In genomic region chr5:125338804-125339203, GRCh38 we compare ENCODE assay signal across 19 cellular contexts.
A peak's percentile ranks its signal among the peaks of the same experiment; 100 is the strongest.
DNase-seq lines count a peak whose midpoint lies in the region; ATAC-seq and TF ChIP-seq lines count a peak whose summit lies in the region.
"Had no signal": no experiment of that assay in that cellular context is flagged by ENCODE, and none has a peak within 500 bp of the region (broad histone marks: within the 10 kb centered on the region; RNA-seq: fewer than 3 reads in every experiment).

No MANE protein-coding gene starts in this region.

- H4K12ac ChIP-seq in trophoblast cell (ENCODE audit: low read depth, low read length) = no peak overlapping the region

- intact Hi-C loops in sigmoid colon (cut with DNase I) = no loop called here

- H3K4me1 ChIP-seq in DOHH2 (ENCODE audit: control insufficient read depth, low read length) (peaks cover 15% of the 10 kb centered on the region), trophoblast cell (ENCODE audit: control insufficient read depth in 1 of 2, insufficient read depth in 2 of 2, low read length in 2 of 2) (peaks cover 0 to 2% of the 10 kb centered on the region in 2 experiments), sigmoid colon (peaks cover 0 to 10% (median 5%) of the 10 kb centered on the region in 4 donors)
- H3K4me1 ChIP-seq: SJSA1 had no signal

- H3K36me3 ChIP-seq in DOHH2 (ENCODE audit: control insufficient read depth, low read length) = no peaks in the 10 kb centered on the region
- no peaks in the 10 kb centered on the region for H3K36me3 ChIP-seq in trophoblast cell (ENCODE audit: control insufficient read depth in 1 of 2, insufficient read depth in 2 of 2, low read length in 2 of 2)
- H3K36me3 ChIP-seq in sigmoid colon = no peaks in the 10 kb centered on the region
- H3K36me3 ChIP-seq: BLaER1 treated with 17β-estradiol and CSF1 and Interleukin-3, amounts not matched to agents 10 nM and 100 nM; SJSA1 had no signal

- H3K23ac ChIP-seq in trophoblast cell (ENCODE audit: low read length) = no peak overlapping the region

- no peak overlapping the region for H2BK5ac ChIP-seq in trophoblast cell (ENCODE audit: low read depth, low read length, poor library complexity)

- no peak for TF ChIP-seq EP300 in sigmoid colon (IDR thresholded peaks at IDR 0.05)

- no peak overlapping the region for H3K14ac ChIP-seq in trophoblast cell (ENCODE audit: low read length)

- H3K4ac ChIP-seq in trophoblast cell (ENCODE audit: low read depth, low read length) = no peak overlapping the region

- ATAC-seq in SK-N-SH treated with all-trans-retinoic acid at 6 μM for 48 hours = peak; percentile 30; the same call in 1 of the 3 replicates
- no peak for ATAC-seq in GM19452 (IDR thresholded peaks at IDR 0.05; ENCODE audit: unreplicated experiment)
- ATAC-seq: Right ventricle myocardium inferior had no signal

- H3K27ac ChIP-seq in DOHH2 (ENCODE audit: low read depth, low read length) = no peak overlapping the region
- H3K27ac ChIP-seq in trophoblast cell (ENCODE audit: low read depth, low read length) = no peak overlapping the region
- no peak overlapping the region for H3K27ac ChIP-seq in sigmoid colon
- H3K27ac ChIP-seq: BLaER1 treated with 17β-estradiol and CSF1 and Interleukin-3, amounts not matched to agents 10 nM and 100 nM; SJSA1 had no signal

- no peaks in the 10 kb centered on the region for H3K9me3 ChIP-seq in DOHH2 (ENCODE audit: control insufficient read depth, insufficient read depth, low read length)
- no peaks in the 10 kb centered on the region for H3K9me3 ChIP-seq in trophoblast cell (ENCODE audit: insufficient read depth, low read depth, low read length)
- H3K9me3 ChIP-seq in sigmoid colon = no peaks in the 10 kb centered on the region
- H3K9me3 ChIP-seq: SJSA1 had no signal

- DNase-seq in M059J (ENCODE audit: low read depth) (peak; percentile 26), iris pigment epithelial cell (ENCODE audit: low read depth) (peak; percentile 14), ecto neural progenitor cell (ENCODE audit: low spot score) (no peak), trophoblast cell (no peak), sigmoid colon (no peak)
- DNase-seq: 8988T; CD4-positive, alpha-beta memory T cell; DMS153; NCI-H1105; NCI-H146; NCI-H2029; NCI-H2227 treated with DMSO at 0.1 percent for 48 hours; NCI-H510A treated with DMSO at 0.1 percent for 48 hours had no signal

- H3K27me3 ChIP-seq in DOHH2 (ENCODE audit: control insufficient read depth, low read length) (0 out of 2 replicates have a peak, but pooled peaks cover 2% of the 10 kb centered on the region), trophoblast cell (ENCODE audit: insufficient read depth, low read length) (no peaks in the 10 kb centered on the region), sigmoid colon (no peaks in the 10 kb centered on the region)
- H3K27me3 ChIP-seq: BLaER1 treated with 17β-estradiol and CSF1 and Interleukin-3, amounts not matched to agents 10 nM and 100 nM; SJSA1 had no signal

- no peaks in the 10 kb centered on the region for H3F3A ChIP-seq in DOHH2 (ENCODE audit: control insufficient read depth, insufficient read depth)

- no peak for TF ChIP-seq CTCF in DOHH2 (IDR thresholded peaks at IDR 0.05; ENCODE audit: low read depth, low read length, poor library complexity, severe bottlenecking)
- TF ChIP-seq CTCF in sigmoid colon (IDR thresholded peaks at IDR 0.05) = no peak

- H2BK12ac ChIP-seq in trophoblast cell (ENCODE audit: low read length) = no peak overlapping the region

- H4K91ac ChIP-seq in trophoblast cell (ENCODE audit: low read depth, low read length) = no peak overlapping the region

- no peak overlapping the region for H3K18ac ChIP-seq in trophoblast cell (ENCODE audit: low read length)

- no peak overlapping the region for H2AK5ac ChIP-seq in trophoblast cell (ENCODE audit: low read length)

- WGBS in trophoblast cell (ENCODE audit: extremely low coverage, insufficient coverage, insufficient read length) = no CpG with 5 or more reads among the region's 1 CpG
- 79 to 94% methylated on average over 1 of the region's 1 CpG for WGBS in sigmoid colon, 2 donors

- no peaks in the 10 kb centered on the region for H3K79me1 ChIP-seq in trophoblast cell (ENCODE audit: low read length)

- H3K79me2 ChIP-seq in DOHH2 (ENCODE audit: control insufficient read depth, low read length) (no peaks in the 10 kb centered on the region), trophoblast cell (ENCODE audit: control insufficient read depth, insufficient read depth, low read length, poor library complexity) (no peaks in the 10 kb centered on the region)

- H3K9ac ChIP-seq in trophoblast cell (ENCODE audit: low read length) = no peak overlapping the region
- H3K9ac ChIP-seq: BLaER1 treated with 17β-estradiol and CSF1 and Interleukin-3, amounts not matched to agents 10 nM and 100 nM had no signal

- H3K9me2 ChIP-seq in DOHH2 (replicated peaks; ENCODE audit: control insufficient read depth, low read length) = no peaks in the 10 kb centered on the region

- H3K4me2 ChIP-seq in DOHH2 (ENCODE audit: low read length) (peak overlapping the region; percentile 33), trophoblast cell (ENCODE audit: low read length) (no peak overlapping the region)

- no peaks in the 10 kb centered on the region for H4K20me1 ChIP-seq in DOHH2 (ENCODE audit: control insufficient read depth, insufficient read depth, low read depth, low read length)
- H4K20me1 ChIP-seq: BLaER1 treated with 17β-estradiol and CSF1 and Interleukin-3, amounts not matched to agents 10 nM and 100 nM had no signal

- peak overlapping the region; percentile 9; the same call in 1 of the 2 replicates for H3K4me3 ChIP-seq in DOHH2 (ENCODE audit: low read length)
- no peak overlapping the region for H3K4me3 ChIP-seq in trophoblast cell (ENCODE audit: low read depth, low read length)
- no peak overlapping the region for H3K4me3 ChIP-seq in sigmoid colon
- H3K4me3 ChIP-seq: BLaER1 treated with 17β-estradiol and CSF1 and Interleukin-3, amounts not matched to agents 10 nM and 100 nM; SJSA1 had no signal

- no peak overlapping the region for H2BK120ac ChIP-seq in trophoblast cell (ENCODE audit: insufficient read depth, low read length, poor library complexity)

- no peak overlapping the region for H4K8ac ChIP-seq in trophoblast cell (ENCODE audit: low read depth, low read length)

- no peak overlapping the region for H2AFZ ChIP-seq in trophoblast cell (ENCODE audit: insufficient read depth, low read length, poor library complexity)

- TF ChIP-seq POLR2A in sigmoid colon (IDR thresholded peaks at IDR 0.05) = no peak

TF ChIP-seq in SK-N-SH treated with all-trans-retinoic acid at 6 μM for 48 hours, 23 proteins besides CTCF, POLR2A, EP300 and RAD21 (continues in another document):
- no peak for TF ChIP-seq SNAI2 (CRISPR knock-in tag; IDR thresholded peaks at IDR 0.05)
- TF ChIP-seq TCF4 (CRISPR knock-in tag; IDR thresholded peaks at IDR 0.05; ENCODE audit: borderline replicate concordance) = no peak
- no peak for TF ChIP-seq BACH2 (CRISPR knock-in tag; IDR thresholded peaks at IDR 0.05; ENCODE audit: borderline replicate concordance)
- no peak for TF ChIP-seq ISL1 (CRISPR knock-in tag; IDR thresholded peaks at IDR 0.05)
- TF ChIP-seq TOX (CRISPR knock-in tag; IDR thresholded peaks at IDR 0.05; ENCODE audit: borderline replicate concordance) = no peak
- TF ChIP-seq ZFP30 (CRISPR knock-in tag; IDR thresholded peaks at IDR 0.05) = no peak
- TF ChIP-seq RARB (CRISPR knock-in tag; IDR thresholded peaks at IDR 0.05) = no peak
- TF ChIP-seq PPARA (CRISPR knock-in tag; IDR thresholded peaks at IDR 0.05; ENCODE audit: borderline replicate concordance) = no peak
- no peak for TF ChIP-seq ZNF70 (CRISPR knock-in tag; IDR thresholded peaks at IDR 0.05)
- no peak for TF ChIP-seq ZNF8 (CRISPR knock-in tag; IDR thresholded peaks at IDR 0.05)
- no peak for TF ChIP-seq ESRRG (CRISPR knock-in tag; IDR thresholded peaks at IDR 0.05)
- no peak for TF ChIP-seq TSHZ2 (CRISPR knock-in tag; IDR thresholded peaks at IDR 0.05)
- TF ChIP-seq ZFP3 (CRISPR knock-in tag; IDR thresholded peaks at IDR 0.05) = no peak
- no peak for TF ChIP-seq PATZ1 (CRISPR knock-in tag; IDR thresholded peaks at IDR 0.05; ENCODE audit: borderline replicate concordance)
- TF ChIP-seq ZC3H10 (CRISPR knock-in tag; IDR thresholded peaks at IDR 0.05) = no peak

Comparison
In these comparisons a context has a peak if more than half of its experiments do, and no peak if none do; other contexts are left out.
1. DNase-seq: peak in M059J (single experiment) and iris pigment epithelial cell (single experiment); none in ecto neural progenitor cell (single experiment), trophoblast cell (0 of 2) and sigmoid colon (single experiment).